20 cellular contexts compared by ENCODE assay signal in the genomic region with DNA sequence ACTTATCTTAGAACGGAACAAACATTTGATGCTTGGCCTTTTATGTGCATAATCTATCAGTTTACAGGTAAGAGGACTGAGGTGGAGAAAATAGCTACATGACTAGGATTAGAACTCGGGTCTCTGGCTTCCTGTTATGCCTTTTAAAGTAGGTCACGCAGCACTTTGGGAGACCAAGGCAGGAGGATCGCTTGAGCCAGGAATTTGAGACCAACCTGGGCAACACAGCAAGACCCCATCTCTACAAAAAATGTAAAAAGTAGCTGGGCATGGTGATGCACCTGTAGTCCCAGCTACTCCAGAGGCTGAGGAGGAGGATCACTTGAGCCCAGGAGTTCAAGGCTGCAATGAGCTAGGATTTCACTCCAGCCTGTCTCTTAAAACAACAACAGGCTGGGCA.
A peak's percentile ranks its signal among the peaks of the same experiment; 100 is the strongest.
DNase-seq lines count a peak whose midpoint lies in the region; ATAC-seq and TF ChIP-seq lines count a peak whose summit lies in the region.
"Had no signal": no experiment of that assay in that cellular context is flagged by ENCODE, and none has a peak within 500 bp of the region (broad histone marks: within the 10 kb centered on the region; RNA-seq: fewer than 3 reads in every experiment).

No MANE protein-coding gene starts in this region.

- POLR2A ChIA-PET in WTC11 (lab: Charles Lee), result no interaction called here

- 88% methylated on average over 4 of the region's 4 CpGs for WGBS in smooth muscle cell (ENCODE audit: low lambda C conversion rate)

- no peak overlapping the region for H3K9ac ChIP-seq in smooth muscle cell (ENCODE audit: low read depth)
- H3K9ac ChIP-seq: BLaER1 treated with 17β-estradiol and CSF1 and Interleukin-3, amounts not matched to agents 10 nM and 100 nM; GM23248 had no signal

- H3K27me3 ChIP-seq in GM23338 (ENCODE audit: insufficient read depth), result no peaks in the 10 kb centered on the region
- H3K27me3 ChIP-seq in layer of hippocampus (ENCODE audit: control insufficient read depth, insufficient read depth, low read length), result no peaks in the 10 kb centered on the region
- no peaks in the 10 kb centered on the region for H3K27me3 ChIP-seq in smooth muscle cell (ENCODE audit: low read depth)
- H3K27me3 ChIP-seq in H7 (ENCODE audit: control insufficient read depth, insufficient read depth, low read length), result no peaks in the 10 kb centered on the region
- H3K27me3 ChIP-seq: BE2C; BLaER1 treated with 17β-estradiol and CSF1 and Interleukin-3, amounts not matched to agents 10 nM and 100 nM had no signal

- H3K79me2 ChIP-seq in GM23338 (replicated peaks; ENCODE audit: insufficient read depth) (no peaks in the 10 kb centered on the region), smooth muscle cell (ENCODE audit: low read depth) (no peaks in the 10 kb centered on the region)

- H3K36me3 Mint-ChIP-seq in GM23338 (ENCODE audit: low read depth) (no peaks in the 10 kb centered on the region; the same call in 2 of the 3 replicates), WTC11 (peaks cover 9% of the 10 kb centered on the region)
- H3K36me3 Mint-ChIP-seq: CD14-positive monocyte had no signal

- H3F3A ChIP-seq in GM23338 (replicated peaks; ENCODE audit: low read depth) (peaks cover 7% of the 10 kb centered on the region; the same call in 1 of the 2 replicates), smooth muscle cell (ENCODE audit: low read depth) (no peaks in the 10 kb centered on the region)

- H3K4me2 ChIP-seq in GM23338, result no peak overlapping the region
- peak overlapping the region; percentile 80 for H3K4me2 ChIP-seq in smooth muscle cell
- H3K4me2 ChIP-seq: A549; BLaER1 treated with 17β-estradiol and CSF1 and Interleukin-3, amounts not matched to agents 10 nM and 100 nM had no signal

- CTCF ChIA-PET in WTC11 (lab: Charles Lee), result interaction anchor here (1.0 kb wide), 1 partner anchor 15 kb away, joined by 4 read pairs; no protein-coding TSS in a partner anchor

- H3K9me2 ChIP-seq in GM23338 (ENCODE audit: insufficient read depth), result 0 out of 2 replicates have a peak, but pooled peaks cover 4% of the 10 kb centered on the region

- H3K27ac Mint-ChIP-seq in GM23338 (no peak overlapping the region), WTC11 (no peak overlapping the region)
- H3K27ac Mint-ChIP-seq: CD14-positive monocyte; CD4-positive, alpha-beta T cell; CD8-positive, alpha-beta memory T cell had no signal

- H3K4me1 Mint-ChIP-seq in GM23338 (peaks cover 17% of the 10 kb centered on the region), WTC11 (peaks cover 26% of the 10 kb centered on the region)
- H3K4me1 Mint-ChIP-seq: CD8-positive, alpha-beta memory T cell had no signal

- no peak overlapping the region; the same call in 2 of the 3 replicates for H3K4me3 Mint-ChIP-seq in GM23338
- H3K4me3 Mint-ChIP-seq in WTC11, result no peak overlapping the region
- H3K4me3 Mint-ChIP-seq: CD14-positive monocyte; CD4-positive, alpha-beta T cell; CD8-positive, alpha-beta memory T cell had no signal

- ATAC-seq in GM23338 (no peak), WTC11 (no peak)
- ATAC-seq: A549 had no signal

- H3K4me3 ChIP-seq in GM23338, result no peak overlapping the region
- no peak overlapping the region for H3K4me3 ChIP-seq in smooth muscle cell
- no peak overlapping the region for H3K4me3 ChIP-seq in H7 (ENCODE audit: insufficient read depth, low read depth, low read length)
- H3K4me3 ChIP-seq: A549; BLaER1 treated with 17β-estradiol and CSF1 and Interleukin-3, amounts not matched to agents 10 nM and 100 nM; GM23248 had no signal

- DNase-seq in GM23338 (ENCODE audit: low spot score) (no peak), WTC11 (ENCODE audit: low spot score) (no peak), smooth muscle cell (lab: John Stamatoyannopoulos, UW; ENCODE audit: unreplicated experiment) (no peak), GM20000 (ENCODE audit: low spot score) (no peak), H7 (no peak)
- no peak for DNase-seq in activated CD4-positive, CD25-positive, alpha-beta regulatory T cell treated with anti-CD3 and anti-CD28 coated beads, Interleukin-2, amount 50 U/mL, for 72 hours
- DNase-seq: 8988T; ACHN; AML-193; BE2C; CD4-positive, alpha-beta T cell; CD8-positive, alpha-beta memory T cell; DMS 273 treated with DMSO at 0.1 percent for 48 hours; DMS79; GM23248; HCEC 1CT had no signal

- H2AFZ ChIP-seq in GM23338, result peak overlapping the region; percentile 99; the same call in 1 of the 2 replicates
- H2AFZ ChIP-seq in smooth muscle cell (ENCODE audit: low read depth), result peak overlapping the region; percentile 54
- H2AFZ ChIP-seq: GM23248 had no signal

- no peak overlapping the region for H3K27ac ChIP-seq in GM23338 (ENCODE audit: low read depth)
- H3K27ac ChIP-seq in layer of hippocampus (ENCODE audit: low read depth, low read length), result peak overlapping the region; percentile 42
- H3K27ac ChIP-seq in smooth muscle cell (ENCODE audit: low read depth), result no peak overlapping the region
- H3K27ac ChIP-seq: A549; BLaER1 treated with 17β-estradiol and CSF1 and Interleukin-3, amounts not matched to agents 10 nM and 100 nM; GM23248 had no signal

- no peaks in the 10 kb centered on the region for H4K20me1 ChIP-seq in GM23338 (replicated peaks; ENCODE audit: insufficient read depth)
- H4K20me1 ChIP-seq in smooth muscle cell (ENCODE audit: low read depth), result no peaks in the 10 kb centered on the region
- H4K20me1 ChIP-seq: BLaER1 treated with 17β-estradiol and CSF1 and Interleukin-3, amounts not matched to agents 10 nM and 100 nM had no signal

- H3K9me3 Mint-ChIP-seq in GM23338 (peaks cover 9% of the 10 kb centered on the region; the same call in 2 of the 3 replicates), WTC11 (peaks cover 12% of the 10 kb centered on the region)

- TF ChIP-seq CTCF in GM23338 (conservative IDR thresholded peaks at IDR 0.05; ENCODE audit: low read depth in 2 of 2) (no peak), WTC11 (IDR thresholded peaks at IDR 0.05) (no peak), smooth muscle cell (IDR thresholded peaks at IDR 0.05; ENCODE audit: borderline replicate concordance, insufficient read depth, poor library complexity, severe bottlenecking) (no peak), GM20000 (IDR thresholded peaks at IDR 0.05; ENCODE audit: extremely low read depth, missing control alignments) (no peak)

- H3K9me3 ChIP-seq in smooth muscle cell (replicated peaks; ENCODE audit: low read depth), result no peaks in the 10 kb centered on the region
- H3K9me3 ChIP-seq: BE2C had no signal

- H3K4me1 ChIP-seq in GM23338 (ENCODE audit: insufficient read depth) (peaks cover 10% of the 10 kb centered on the region), smooth muscle cell (ENCODE audit: low read depth) (peaks cover 21% of the 10 kb centered on the region)
- H3K4me1 ChIP-seq: BE2C; BLaER1 treated with 17β-estradiol and CSF1 and Interleukin-3, amounts not matched to agents 10 nM and 100 nM had no signal

- H3K27me3 Mint-ChIP-seq in GM23338 (ENCODE audit: insufficient read depth, low read depth, poor library complexity) (peaks cover 2% of the 10 kb centered on the region), WTC11 (ENCODE audit: low read depth) (no peaks in the 10 kb centered on the region; the same call in 1 of the 2 replicates)

- H3K36me3 ChIP-seq in GM23338 (ENCODE audit: insufficient read depth), result no peaks in the 10 kb centered on the region
- H3K36me3 ChIP-seq in smooth muscle cell (ENCODE audit: low read depth), result no peaks in the 10 kb centered on the region
- no peaks in the 10 kb centered on the region for H3K36me3 ChIP-seq in H7 (replicated peaks; ENCODE audit: control insufficient read depth, insufficient read depth, low read length)
- H3K36me3 ChIP-seq: BE2C; BLaER1 treated with 17β-estradiol and CSF1 and Interleukin-3, amounts not matched to agents 10 nM and 100 nM had no signal

TF ChIP-seq in GM23338, 12 proteins besides CTCF, POLR2A, EP300 and RAD21 (continues in another document):
- TF ChIP-seq CREB1 (CRISPR knock-in tag; IDR thresholded peaks at IDR 0.05; ENCODE audit: low read depth), result no peak
- no peak for TF ChIP-seq POLR2AphosphoS5 (IDR thresholded peaks at IDR 0.05; ENCODE audit: low read depth)
- TF ChIP-seq, protein P1, sequence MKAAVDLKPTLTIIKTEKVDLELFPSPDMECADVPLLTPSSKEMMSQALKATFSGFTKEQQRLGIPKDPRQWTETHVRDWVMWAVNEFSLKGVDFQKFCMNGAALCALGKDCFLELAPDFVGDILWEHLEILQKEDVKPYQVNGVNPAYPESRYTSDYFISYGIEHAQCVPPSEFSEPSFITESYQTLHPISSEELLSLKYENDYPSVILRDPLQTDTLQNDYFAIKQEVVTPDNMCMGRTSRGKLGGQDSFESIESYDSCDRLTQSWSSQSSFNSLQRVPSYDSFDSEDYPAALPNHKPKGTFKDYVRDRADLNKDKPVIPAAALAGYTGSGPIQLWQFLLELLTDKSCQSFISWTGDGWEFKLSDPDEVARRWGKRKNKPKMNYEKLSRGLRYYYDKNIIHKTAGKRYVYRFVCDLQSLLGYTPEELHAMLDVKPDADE (IDR thresholded peaks at IDR 0.05), result no peak
- TF ChIP-seq ZNF331 (CRISPR knock-in tag; IDR thresholded peaks at IDR 0.05; ENCODE audit: low read depth), result no peak

TF ChIP-seq in WTC11, 78 proteins besides CTCF, POLR2A, EP300 and RAD21:
- no peak for TF ChIP-seq SMAD3 (CRISPR knock-in tag; IDR thresholded peaks at IDR 0.05; ENCODE audit: borderline replicate concordance)
- no peak for TF ChIP-seq ATF1 (CRISPR knock-in tag; IDR thresholded peaks at IDR 0.05)
- peak; percentile 91 for TF ChIP-seq ZNF121 (CRISPR knock-in tag; IDR thresholded peaks at IDR 0.05)
- TF ChIP-seq, protein P2, sequence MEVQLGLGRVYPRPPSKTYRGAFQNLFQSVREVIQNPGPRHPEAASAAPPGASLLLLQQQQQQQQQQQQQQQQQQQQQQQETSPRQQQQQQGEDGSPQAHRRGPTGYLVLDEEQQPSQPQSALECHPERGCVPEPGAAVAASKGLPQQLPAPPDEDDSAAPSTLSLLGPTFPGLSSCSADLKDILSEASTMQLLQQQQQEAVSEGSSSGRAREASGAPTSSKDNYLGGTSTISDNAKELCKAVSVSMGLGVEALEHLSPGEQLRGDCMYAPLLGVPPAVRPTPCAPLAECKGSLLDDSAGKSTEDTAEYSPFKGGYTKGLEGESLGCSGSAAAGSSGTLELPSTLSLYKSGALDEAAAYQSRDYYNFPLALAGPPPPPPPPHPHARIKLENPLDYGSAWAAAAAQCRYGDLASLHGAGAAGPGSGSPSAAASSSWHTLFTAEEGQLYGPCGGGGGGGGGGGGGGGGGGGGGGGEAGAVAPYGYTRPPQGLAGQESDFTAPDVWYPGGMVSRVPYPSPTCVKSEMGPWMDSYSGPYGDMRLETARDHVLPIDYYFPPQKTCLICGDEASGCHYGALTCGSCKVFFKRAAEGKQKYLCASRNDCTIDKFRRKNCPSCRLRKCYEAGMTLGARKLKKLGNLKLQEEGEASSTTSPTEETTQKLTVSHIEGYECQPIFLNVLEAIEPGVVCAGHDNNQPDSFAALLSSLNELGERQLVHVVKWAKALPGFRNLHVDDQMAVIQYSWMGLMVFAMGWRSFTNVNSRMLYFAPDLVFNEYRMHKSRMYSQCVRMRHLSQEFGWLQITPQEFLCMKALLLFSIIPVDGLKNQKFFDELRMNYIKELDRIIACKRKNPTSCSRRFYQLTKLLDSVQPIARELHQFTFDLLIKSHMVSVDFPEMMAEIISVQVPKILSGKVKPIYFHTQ (CRISPR knock-in tag; IDR thresholded peaks at IDR 0.05), result no peak
TF ChIP-seq in WTC11: peak in this region for 1.
